In the genomic region with DNA sequence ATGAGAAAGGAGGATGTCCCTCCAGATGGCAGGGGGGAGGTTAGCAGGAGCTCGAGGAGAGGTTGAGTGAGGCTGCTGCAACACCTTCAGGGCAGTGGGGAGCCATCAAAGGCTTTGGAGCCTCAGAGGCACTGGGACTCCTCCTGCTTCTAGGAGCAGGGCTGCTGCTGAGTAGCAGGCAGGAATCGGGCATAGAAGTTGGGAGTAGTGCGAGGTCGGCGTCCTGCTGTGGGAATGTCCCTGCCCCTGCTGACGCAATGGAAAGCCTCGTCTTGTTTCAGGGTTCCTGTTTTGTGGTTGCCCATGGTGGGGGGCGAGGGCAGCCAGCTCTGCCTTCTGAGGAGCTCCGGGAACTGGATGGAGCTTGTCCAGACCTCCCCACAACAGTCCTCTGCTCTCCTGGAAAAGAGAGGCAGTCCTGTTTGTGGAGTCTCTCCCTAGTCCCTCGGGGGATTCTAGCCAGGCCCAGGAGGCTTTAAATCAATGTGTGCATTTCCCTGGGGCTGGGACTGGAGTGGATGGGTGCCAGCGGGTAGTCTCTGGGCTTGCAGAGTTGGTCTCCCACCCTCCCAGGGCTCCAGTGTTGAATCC, we compare ENCODE assay signal across 8 cellular contexts.
DNase-seq lines count a peak whose midpoint lies in the region; ATAC-seq lines count a peak whose summit lies in the region.

No MANE protein-coding gene starts in this region.

- peak overlapping the region; percentile 86 for H3K27ac Mint-ChIP-seq in activated T-helper 17 cell treated with anti-CD3 and anti-CD28 coated beads, Interleukin-2, amount 50 U/mL, for 72 hours
- peak overlapping the region; percentile 48 to 93 for H3K27ac Mint-ChIP-seq in stimulated activated naive CD8-positive, alpha-beta T cell treated with anti-CD3 and anti-CD28 coated beads, Interleukin-15, amount 100 ng/mL, for 72 hours

- no peaks in the 10 kb centered on the region for H3K9me3 ChIP-seq in HUES48 (ENCODE audit: control insufficient read depth, insufficient read depth, low read length)

- peaks cover 28% of the 10 kb centered on the region for H3K36me3 Mint-ChIP-seq in activated T-helper 17 cell treated with anti-CD3 and anti-CD28 coated beads, Interleukin-2, amount 50 U/mL, for 72 hours (ENCODE audit: low read depth)

- no peaks in the 10 kb centered on the region for H3K9me3 Mint-ChIP-seq in activated T-helper 17 cell treated with anti-CD3 and anti-CD28 coated beads, Interleukin-2, amount 50 U/mL, for 72 hours
- no peaks in the 10 kb centered on the region for H3K9me3 Mint-ChIP-seq in stimulated activated naive CD8-positive, alpha-beta T cell treated with anti-CD3 and anti-CD28 coated beads, Interleukin-15, amount 100 ng/mL, for 72 hours

- peaks cover 45% of the 10 kb centered on the region for H3K4me1 Mint-ChIP-seq in activated T-helper 17 cell treated with anti-CD3 and anti-CD28 coated beads, Interleukin-2, amount 50 U/mL, for 72 hours
- peaks cover 80% of the 10 kb centered on the region for H3K4me1 Mint-ChIP-seq in stimulated activated naive CD8-positive, alpha-beta T cell treated with anti-CD3 and anti-CD28 coated beads, Interleukin-15, amount 100 ng/mL, for 72 hours

- peak overlapping the region; percentile 12; the same call in 1 of the 2 replicates for H3K9ac ChIP-seq in HUES48 (ENCODE audit: low read depth, low read length)

- no peak overlapping the region for H3K27ac ChIP-seq in HUES48 (ENCODE audit: low read depth, low read length)

- peak overlapping the region; percentile 80 for H3K4me3 Mint-ChIP-seq in activated T-helper 17 cell treated with anti-CD3 and anti-CD28 coated beads, Interleukin-2, amount 50 U/mL, for 72 hours
- H3K4me3 Mint-ChIP-seq in stimulated activated naive CD8-positive, alpha-beta T cell treated with anti-CD3 and anti-CD28 coated beads, Interleukin-15, amount 100 ng/mL, for 72 hours, result peak overlapping the region; percentile 63 to 74

- no peaks in the 10 kb centered on the region for H3K27me3 Mint-ChIP-seq in activated T-helper 17 cell treated with anti-CD3 and anti-CD28 coated beads, Interleukin-2, amount 50 U/mL, for 72 hours
- no peaks in the 10 kb centered on the region for H3K27me3 Mint-ChIP-seq in stimulated activated naive CD8-positive, alpha-beta T cell treated with anti-CD3 and anti-CD28 coated beads, Interleukin-15, amount 100 ng/mL, for 72 hours

- ATAC-seq in activated T-helper 17 cell treated with anti-CD3 and anti-CD28 coated beads, Interleukin-2, amount 50 U/mL, for 72 hours (replicated peaks), result no peak
- ATAC-seq in stimulated activated naive CD8-positive, alpha-beta T cell treated with anti-CD3 and anti-CD28 coated beads, Interleukin-15, amount 100 ng/mL, for 72 hours, result no peak
- ATAC-seq in HG03135 (IDR thresholded peaks at IDR 0.05; ENCODE audit: unreplicated experiment), result no peak

- peaks cover 19% of the 10 kb centered on the region for H3K27me3 ChIP-seq in HUES48 (ENCODE audit: control insufficient read depth, insufficient read depth, low read length)

- peak in 36 of 51 donors; percentile 34 to 86 (median 61) for DNase-seq in hypothalamus (lab: John Stamatoyannopoulos, UW)
- no peak for DNase-seq in stimulated activated naive CD8-positive, alpha-beta T cell treated with anti-CD3 and anti-CD28 coated beads, Interleukin-15, amount 100 ng/mL, for 72 hours
- no peak for DNase-seq in iPS-NIHi7 (ENCODE audit: extremely low spot score)
- DNase-seq in NCI-H128 (lab: John Stamatoyannopoulos, UW; ENCODE audit: unreplicated experiment), result no peak
- DNase-seq in RPMI8226, result no peak

- peaks cover 5% of the 10 kb centered on the region; the same call in 1 of the 2 replicates for H3K36me3 ChIP-seq in HUES48 (ENCODE audit: control insufficient read depth, insufficient read depth, low read length)

- no peak overlapping the region for H3K4me3 ChIP-seq in HUES48 (ENCODE audit: low read depth, low read length)

- peaks cover 15% of the 10 kb centered on the region for H3K4me1 ChIP-seq in HUES48 (ENCODE audit: control insufficient read depth, insufficient read depth, low read length)

Comparison
In these comparisons a context has a peak if more than half of its experiments do, and no peak if none do; other contexts are left out.
1. DNase-seq: peak in hypothalamus (36 of 51); none in stimulated activated naive CD8-positive, alpha-beta T cell treated with anti-CD3 and anti-CD28 coated beads, Interleukin-15, amount 100 ng/mL, for 72 hours (0 of 2), iPS-NIHi7 (single experiment), NCI-H128 (single experiment) and RPMI8226 (single experiment).